In genomic region chr2:210190345-210190744, GRCh38 we compare ENCODE assay signal across 25 cellular contexts. TPM values are rescaled to one million over a fixed set of nuclear protein-coding genes. Genes with fewer than 3 reads are reported as not detected.
DNase-seq lines count a peak whose midpoint lies in the region; ATAC-seq and TF ChIP-seq lines count a peak whose summit lies in the region.
"Had no signal": no experiment of that assay in that cellular context is flagged by ENCODE, and none has a peak within 500 bp of the region (broad histone marks: within the 10 kb centered on the region; RNA-seq: fewer than 3 reads in every experiment).

No MANE protein-coding gene starts in this region.

- no peaks in the 10 kb centered on the region for H3K9me2 ChIP-seq in hepatocyte (replicated peaks; ENCODE audit: insufficient read depth)

- no peaks in the 10 kb centered on the region for H3K9me3 ChIP-seq in hepatocyte (ENCODE audit: low read depth)
- H3K9me3 ChIP-seq: SJCRH30 had no signal

- in situ Hi-C loops in Caki2 (cut with HindIII; ENCODE audit: low pct_unique_long_range_greater_than_20kb, low sequenced_read_pairs): no loop called here

- no peaks in the 10 kb centered on the region for H3K36me3 Mint-ChIP-seq in activated CD4-positive, alpha-beta T cell treated with anti-CD3 and anti-CD28 coated beads, Interleukin-2, amount 10 ng/mL, durations not matched to agents 7 days and 5 days (ENCODE audit: low read depth)
- H3K36me3 Mint-ChIP-seq: activated naive CD4-positive, alpha-beta T cell treated with anti-CD3 and anti-CD28 coated beads, Interleukin-2, amount 10 ng/mL, durations not matched to agents 7 days and 5 days had no signal

- no peak overlapping the region for H3K4me3 ChIP-seq in hepatocyte
- H3K4me3 ChIP-seq: ascending aorta, K562, SJCRH30, suprapubic skin had no signal

- H2AFZ ChIP-seq in hepatocyte: no peak overlapping the region

- H4K20me1 ChIP-seq in hepatocyte (ENCODE audit: insufficient read depth, poor library complexity, severe bottlenecking): no peaks in the 10 kb centered on the region

- no peaks in the 10 kb centered on the region for H3K36me3 ChIP-seq in hepatocyte (replicated peaks; ENCODE audit: insufficient read depth, low read depth)
- H3K36me3 ChIP-seq: SJCRH30, suprapubic skin had no signal

- peaks cover 14% of the 10 kb centered on the region for H3K27me3 Mint-ChIP-seq in activated CD4-positive, alpha-beta T cell treated with anti-CD3 and anti-CD28 coated beads, Interleukin-2, amount 10 ng/mL, durations not matched to agents 7 days and 5 days
- H3K27me3 Mint-ChIP-seq: CD4-positive, alpha-beta T cell had no signal

- H3K4me1 ChIP-seq in hepatocyte (ENCODE audit: insufficient read depth): no peaks in the 10 kb centered on the region
- H3K4me1 ChIP-seq: ascending aorta had no signal

- H3K4me1 Mint-ChIP-seq in activated CD4-positive, alpha-beta T cell treated with anti-CD3 and anti-CD28 coated beads, Interleukin-2, amount 10 ng/mL, durations not matched to agents 7 days and 5 days: no peaks in the 10 kb centered on the region
- H3K4me1 Mint-ChIP-seq: activated CD4-positive, alpha-beta memory T cell treated with anti-CD3 and anti-CD28 coated beads, Interleukin-2, amount 10 ng/mL, durations not matched to agents 7 days and 5 days; activated naive CD4-positive, alpha-beta T cell treated with anti-CD3 and anti-CD28 coated beads, Interleukin-2, amount 10 ng/mL, durations not matched to agents 7 days and 5 days had no signal

- POLR2A ChIA-PET in activated CD4-positive, alpha-beta T cell treated with anti-CD3 and anti-CD28 coated beads, Interleukin-2, amount 10 ng/mL, durations not matched to agents 7 days and 5 days (lab: Charles Lee): no interaction called here

- TF ChIP-seq CTCF in hepatocyte (IDR thresholded peaks at IDR 0.05; ENCODE audit: poor library complexity): no peak

- CTCF ChIA-PET in activated CD4-positive, alpha-beta T cell treated with anti-CD3 and anti-CD28 coated beads, Interleukin-2, amount 10 ng/mL, durations not matched to agents 7 days and 5 days (lab: Charles Lee): no interaction called here

- ATAC-seq in GM19324 (IDR thresholded peaks at IDR 0.05; ENCODE audit: low FRiP score, unreplicated experiment) (peak; percentile 40), HG03108 (IDR thresholded peaks at IDR 0.05; ENCODE audit: unreplicated experiment) (peak; percentile 44)
- ATAC-seq: K562, PC-3 had no signal

- no peaks in the 10 kb centered on the region for H3K27me3 ChIP-seq in hepatocyte
- H3K27me3 ChIP-seq: ascending aorta, SJCRH30, suprapubic skin had no signal

- WGBS in hepatocyte (ENCODE audit: low lambda C conversion rate, missing lambda C conversion rate): 65% methylated on average over 4 of the region's 4 CpGs

- H3K27ac Mint-ChIP-seq in activated CD4-positive, alpha-beta T cell treated with anti-CD3 and anti-CD28 coated beads, Interleukin-2, amount 10 ng/mL, durations not matched to agents 7 days and 5 days: no peak overlapping the region
- H3K27ac Mint-ChIP-seq: activated CD4-positive, alpha-beta memory T cell treated with anti-CD3 and anti-CD28 coated beads, Interleukin-2, amount 10 ng/mL, durations not matched to agents 7 days and 5 days; activated naive CD4-positive, alpha-beta T cell treated with anti-CD3 and anti-CD28 coated beads, Interleukin-2, amount 10 ng/mL, durations not matched to agents 7 days and 5 days; CD4-positive, alpha-beta T cell; T-helper 1 cell treated with Interleukin-12 subunit alpha and Interleukin-12 subunit beta and Interleukin-4 antibody, amounts not matched to agents 30 μg/mL and 1 μg/mL, for 36 hours had no signal

- DNase-seq in Caki2 (ENCODE audit: low read depth) (peak; percentile 47), hepatocyte (ENCODE audit: low spot score) (no peak), NCI-H1694 (lab: John Stamatoyannopoulos, UW) (no peak), inferior parietal cortex (ENCODE audit: extremely low spot score) (no peak), RKO (ENCODE audit: low spot score) (no peak)
- DNase-seq in activated CD4-positive, alpha-beta T cell treated with anti-CD3 and anti-CD28 coated beads, Interleukin-2, amount 10 ng/mL, durations not matched to agents 7 days and 5 days: no peak
- DNase-seq: activated CD4-positive, alpha-beta memory T cell treated with anti-CD3 and anti-CD28 coated beads, Interleukin-2, amount 10 ng/mL, durations not matched to agents 7 days and 5 days; activated naive CD4-positive, alpha-beta T cell treated with anti-CD3 and anti-CD28 coated beads, Interleukin-2, amount 10 ng/mL, durations not matched to agents 7 days and 5 days; CD4-positive, alpha-beta T cell; cerebellar nuclear complex; DMS79; NCI-H187; NCI-H2227 treated with DMSO at 0.1 percent for 48 hours; PC-3; retina; SJCRH30; stimulated activated CD4-positive, alpha-beta T cell treated with anti-CD3 and anti-CD28 coated beads, Interleukin-12 subunit alpha, Interleukin-12 subunit beta, amount 100 ng/mL, for 4 hours had no signal

- no peak overlapping the region for H3K4me3 Mint-ChIP-seq in activated CD4-positive, alpha-beta T cell treated with anti-CD3 and anti-CD28 coated beads, Interleukin-2, amount 10 ng/mL, durations not matched to agents 7 days and 5 days
- H3K4me3 Mint-ChIP-seq: activated CD4-positive, alpha-beta memory T cell treated with anti-CD3 and anti-CD28 coated beads, Interleukin-2, amount 10 ng/mL, durations not matched to agents 7 days and 5 days; activated naive CD4-positive, alpha-beta T cell treated with anti-CD3 and anti-CD28 coated beads, Interleukin-2, amount 10 ng/mL, durations not matched to agents 7 days and 5 days; CD4-positive, alpha-beta T cell; T-helper 1 cell treated with Interleukin-12 subunit alpha and Interleukin-12 subunit beta and Interleukin-4 antibody, amounts not matched to agents 30 μg/mL and 1 μg/mL, for 36 hours had no signal

- peak overlapping the region; percentile 46 for H3K4me2 ChIP-seq in hepatocyte

- H3K79me2 ChIP-seq in hepatocyte: no peaks in the 10 kb centered on the region

- peaks cover 10% of the 10 kb centered on the region for H3K9me3 Mint-ChIP-seq in activated CD4-positive, alpha-beta T cell treated with anti-CD3 and anti-CD28 coated beads, Interleukin-2, amount 10 ng/mL, durations not matched to agents 7 days and 5 days

- H3K27ac ChIP-seq in hepatocyte: peak overlapping the region; percentile 13
- H3K27ac ChIP-seq: ascending aorta, SJCRH30, suprapubic skin had no signal

RNA-seq across cellular contexts. Expression of gene KANSL1L, which starts 19.1 kb away (rescaled TPM):
- 14.5 and 18.6 TPM in 2 replicates for total RNA-seq in Caki2 (2014; rRNA removed; shearing (Covaris generic); ENCODE audit: low replicate concordance)
- total RNA-seq in hepatocyte: 27.1 and 38.6 TPM in 2 replicates
- polyA plus RNA-seq in hepatocyte: 4.2 and 4.9 TPM in 2 replicates
- total RNA-seq in activated CD4-positive, alpha-beta T cell treated with anti-CD3 and anti-CD28 coated beads, Interleukin-2, amount 10 ng/mL, durations not matched to agents 7 days and 5 days: 1 to 10 TPM; 5.7 to 7.4 TPM

RNA-seq across cellular contexts. Expression of gene ACADL, which starts 34.9 kb away (rescaled TPM):
- not detected in 2 replicates for total RNA-seq in Caki2 (2014; rRNA removed; shearing (Covaris generic); ENCODE audit: low replicate concordance)
- total RNA-seq in hepatocyte: 0.52 and 2.1 TPM in 2 replicates
- 0.94 and 1.1 TPM in 2 replicates for polyA plus RNA-seq in hepatocyte
- not detected for total RNA-seq in activated CD4-positive, alpha-beta T cell treated with anti-CD3 and anti-CD28 coated beads, Interleukin-2, amount 10 ng/mL, durations not matched to agents 7 days and 5 days
- total RNA-seq: activated CD4-positive, alpha-beta memory T cell treated with anti-CD3 and anti-CD28 coated beads, Interleukin-2, amount 10 ng/mL, durations not matched to agents 7 days and 5 days; CD4-positive, alpha-beta T cell; mononuclear cell had no signal
- polyA plus RNA-seq: AG04450, K562 had no signal
